Comparison of ENCODE assay signal across 22 cellular contexts in genomic region chr18:35949090-35949489, GRCh38.
DNase-seq lines count a peak whose midpoint lies in the region; ATAC-seq, FAIRE-seq and TF ChIP-seq lines count a peak whose summit lies in the region.
"Had no signal": no experiment of that assay in that cellular context is flagged by ENCODE, and none has a peak within 500 bp of the region (broad histone marks: within the 10 kb centered on the region; RNA-seq: fewer than 3 reads in every experiment).

No MANE protein-coding gene starts in this region.

- FAIRE-seq in frontal cortex (lab: Jason Lieb, UNC): no peak
- FAIRE-seq: A549, islet of Langerhans had no signal

- H3K27me3 ChIP-seq in Panc1 (ENCODE audit: control insufficient read depth, insufficient read depth, low read length): no peaks in the 10 kb centered on the region
- no peaks in the 10 kb centered on the region for H3K27me3 ChIP-seq in iPS-15b (ENCODE audit: control insufficient read depth, insufficient read depth, low read length)
- H3K27me3 ChIP-seq in smooth muscle cell (ENCODE audit: low read depth): no peaks in the 10 kb centered on the region

- H3K4me1 ChIP-seq in Panc1 (ENCODE audit: control insufficient read depth, insufficient read depth, low read length): peaks cover 7% of the 10 kb centered on the region
- H3K4me1 ChIP-seq in iPS-15b (ENCODE audit: control insufficient read depth, insufficient read depth, low read length): peaks cover 5% of the 10 kb centered on the region
- H3K4me1 ChIP-seq in smooth muscle cell (ENCODE audit: low read depth): no peaks in the 10 kb centered on the region
- H3K4me1 ChIP-seq: A549, parathyroid adenoma had no signal

- CTCF ChIA-PET in Panc1 (lab: Charles Lee): no interaction called here

- no peak for ATAC-seq in Panc1

- H2AFZ ChIP-seq in smooth muscle cell (ENCODE audit: low read depth): peak overlapping the region; percentile 95

- H3K36me3 ChIP-seq in Panc1 (ENCODE audit: control insufficient read depth, insufficient read depth, low read length): no peaks in the 10 kb centered on the region
- no peaks in the 10 kb centered on the region for H3K36me3 ChIP-seq in iPS-15b (ENCODE audit: control insufficient read depth, insufficient read depth, low read length)
- no peaks in the 10 kb centered on the region for H3K36me3 ChIP-seq in smooth muscle cell (ENCODE audit: low read depth)
- H3K36me3 ChIP-seq: esophagus squamous epithelium, lower lobe of right lung had no signal

- DNase-seq in activated CD4-positive, alpha-beta T cell treated with anti-CD3 and anti-CD28 coated beads, Interleukin-2, amount 10 ng/mL, durations not matched to agents 24 days and 14 days: peak; percentile 10
- no peak for DNase-seq in activated CD4-positive, alpha-beta T cell treated with anti-CD3 and anti-CD28 coated beads, Interleukin-2, amount 50 U/mL, for 48 hours
- DNase-seq in Panc1 (ENCODE audit: low read depth, low spot score) (no peak), smooth muscle cell (lab: John Stamatoyannopoulos, UW; ENCODE audit: unreplicated experiment) (no peak), LoVo (ENCODE audit: low spot score) (no peak), GM19238 (ENCODE audit: insufficient read length, low spot score) (no peak), frontal cortex (ENCODE audit: low spot score in 2 of 2) (no peak)
- DNase-seq: activated CD4-positive, alpha-beta T cell treated with anti-CD3 and anti-CD28 coated beads, Interleukin-2, amount 50 U/mL, for 1 hour; activated gamma-delta T cell treated with Interleukin-2 at 50 U/mL for 16 hours; anterior cingulate cortex; esophagus squamous epithelium; GDM1; lower lobe of right lung; NCI-H1436 treated with DMSO at 0.1 percent for 48 hours; stimulated activated CD4-positive, alpha-beta T cell treated with anti-CD3 and anti-CD28 coated beads, Interleukin-1b, Interleukin-23, amount 100 ng/mL, for 48 hours; stimulated activated naive CD4-positive, alpha-beta T cell treated with Interleukin-2 at 50 U/mL for 16 hours had no signal

- POLR2A ChIA-PET in Panc1 (lab: Charles Lee): no interaction called here

- peaks cover 4% of the 10 kb centered on the region for H3K4me1 Mint-ChIP-seq in activated CD4-positive, alpha-beta T cell treated with anti-CD3 and anti-CD28 coated beads, Interleukin-2, amount 10 ng/mL, durations not matched to agents 24 days and 14 days

- H3K4me2 ChIP-seq in smooth muscle cell: peak overlapping the region; percentile 96

- H3K79me2 ChIP-seq in smooth muscle cell (ENCODE audit: low read depth): no peaks in the 10 kb centered on the region
- H3K79me2 ChIP-seq: parathyroid adenoma had no signal

- no TSS peak for BruUV-seq in Panc1 (replicated peaks; lab: Mats Ljungman, UMichigan)

- H3K4me3 Mint-ChIP-seq in activated CD4-positive, alpha-beta T cell treated with anti-CD3 and anti-CD28 coated beads, Interleukin-2, amount 10 ng/mL, durations not matched to agents 24 days and 14 days: no peak overlapping the region

- H3K27ac ChIP-seq in Panc1 (ENCODE audit: low read length): peak overlapping the region; percentile 82
- H3K27ac ChIP-seq in smooth muscle cell (ENCODE audit: low read depth): no peak overlapping the region
- H3K27ac ChIP-seq: A549, C4-2B, lower lobe of right lung, parathyroid adenoma had no signal

- no peaks in the 10 kb centered on the region for H3F3A ChIP-seq in smooth muscle cell (ENCODE audit: low read depth)

- WGBS in smooth muscle cell (ENCODE audit: low lambda C conversion rate): 68% methylated on average over 6 of the region's 6 CpGs

- H3K9ac ChIP-seq in iPS-15b (ENCODE audit: low read depth, low read length) (peak overlapping the region; percentile 84), smooth muscle cell (ENCODE audit: low read depth) (no peak overlapping the region)
- H3K9ac ChIP-seq: parathyroid adenoma had no signal

- peaks cover 3% of the 10 kb centered on the region for H3K9me3 Mint-ChIP-seq in activated CD4-positive, alpha-beta T cell treated with anti-CD3 and anti-CD28 coated beads, Interleukin-2, amount 10 ng/mL, durations not matched to agents 24 days and 14 days
- H3K9me3 Mint-ChIP-seq: central memory CD8-positive, alpha-beta T cell had no signal

- peak overlapping the region; percentile 55 to 78 for H3K4me3 ChIP-seq in Panc1 (ENCODE audit: low read depth in 2 of 2, low read length in 2 of 2)
- H3K4me3 ChIP-seq in iPS-15b (ENCODE audit: low read depth, low read length): peak overlapping the region; percentile 69
- no peak overlapping the region for H3K4me3 ChIP-seq in smooth muscle cell
- H3K4me3 ChIP-seq: A549 had no signal

- intact Hi-C loops in activated CD4-positive, alpha-beta T cell treated with anti-CD3 and anti-CD28 coated beads, Interleukin-2, amount 10 ng/mL, durations not matched to agents 24 days and 14 days (cut with micrococcal nuclease): no loop called here
- intact Hi-C loops in Panc1 (cut with micrococcal nuclease; ENCODE audit: unreplicated experiment): no loop called here

- no peaks in the 10 kb centered on the region for H4K20me1 ChIP-seq in smooth muscle cell (ENCODE audit: low read depth)

- TF ChIP-seq CTCF in Panc1 (IDR thresholded peaks at IDR 0.05) (no peak), smooth muscle cell (IDR thresholded peaks at IDR 0.05; ENCODE audit: borderline replicate concordance, insufficient read depth, poor library complexity, severe bottlenecking) (no peak)

- H3K36me3 Mint-ChIP-seq in activated CD4-positive, alpha-beta T cell treated with anti-CD3 and anti-CD28 coated beads, Interleukin-2, amount 10 ng/mL, durations not matched to agents 24 days and 14 days (ENCODE audit: low read depth): no peaks in the 10 kb centered on the region

- no peak overlapping the region for H3K27ac Mint-ChIP-seq in activated CD4-positive, alpha-beta T cell treated with anti-CD3 and anti-CD28 coated beads, Interleukin-2, amount 10 ng/mL, durations not matched to agents 24 days and 14 days

- in situ Hi-C loops in Panc1 (cut with HindIII; ENCODE audit: low pct_unique_long_range_greater_than_20kb, low sequenced_read_pairs): no loop called here

- H3K27me3 Mint-ChIP-seq in activated CD4-positive, alpha-beta T cell treated with anti-CD3 and anti-CD28 coated beads, Interleukin-2, amount 10 ng/mL, durations not matched to agents 24 days and 14 days: peaks cover 16% of the 10 kb centered on the region

- no peaks in the 10 kb centered on the region for H3K9me3 ChIP-seq in Panc1 (ENCODE audit: control insufficient read depth, insufficient read depth, low read depth, low read length)
- H3K9me3 ChIP-seq in iPS-15b (ENCODE audit: control insufficient read depth, insufficient read depth, low read length): no peaks in the 10 kb centered on the region
- no peaks in the 10 kb centered on the region for H3K9me3 ChIP-seq in smooth muscle cell (replicated peaks; ENCODE audit: low read depth)
- H3K9me3 ChIP-seq: A549, lower lobe of right lung had no signal
